In genomic region chr11:88179141-88179540, GRCh38 we compare ENCODE assay signal across 9 cellular contexts. TPM values are rescaled to one million over a fixed set of nuclear protein-coding genes. Genes with fewer than 3 reads are reported as not detected.
A peak's percentile ranks its signal among the peaks of the same experiment; 100 is the strongest.
DNase-seq lines count a peak whose midpoint lies in the region; ATAC-seq and TF ChIP-seq lines count a peak whose summit lies in the region.
"Had no signal": no experiment of that assay in that cellular context is flagged by ENCODE, and none has a peak within 500 bp of the region (broad histone marks: within the 10 kb centered on the region; RNA-seq: fewer than 3 reads in every experiment).

No MANE protein-coding gene starts in this region.

- DNase-seq in H4 (ENCODE audit: low spot score): peak; percentile 15
- DNase-seq in LoVo (ENCODE audit: low spot score): peak; percentile 7
- DNase-seq in immature natural killer cell: peak; percentile 22 to 31 (median 27)
- DNase-seq in HuH-7.5 (ENCODE audit: low spot score): no peak
- no peak for DNase-seq in CD4-positive, alpha-beta T cell
- no peak for DNase-seq in foreskin melanocyte
- DNase-seq in SK-N-DZ (ENCODE audit: low spot score): no peak

- TF ChIP-seq CTCF in CD4-positive, alpha-beta T cell (IDR thresholded peaks at IDR 0.05): no peak

- intact Hi-C loops in CD4-positive, alpha-beta T cell (cut with DNase I, micrococcal nuclease): no loop called here

- peak overlapping the region; percentile 3 to 62 (median 36) for H3K4me3 Mint-ChIP-seq in immature natural killer cell
- H3K4me3 Mint-ChIP-seq in CD4-positive, alpha-beta T cell: no peak overlapping the region

- H3K27me3 ChIP-seq in CD4-positive, alpha-beta T cell (ENCODE audit: control insufficient read depth, insufficient read depth, low read length): no peaks in the 10 kb centered on the region
- H3K27me3 ChIP-seq: SJSA1 had no signal

- peak; percentile 73 for ATAC-seq in GM18858 (IDR thresholded peaks at IDR 0.05; ENCODE audit: unreplicated experiment)
- no peak for ATAC-seq in CD4-positive, alpha-beta T cell (ENCODE audit: poor library complexity)

- peaks cover 0 to 3% (median 0%) of the 10 kb centered on the region in 6 donors for H3K9me3 Mint-ChIP-seq in immature natural killer cell
- no peaks in the 10 kb centered on the region for H3K9me3 Mint-ChIP-seq in CD4-positive, alpha-beta T cell

- peaks cover 0 to 4% (median 3%) of the 10 kb centered on the region in 3 donors for H3K36me3 Mint-ChIP-seq in immature natural killer cell
- H3K36me3 Mint-ChIP-seq in CD4-positive, alpha-beta T cell (ENCODE audit: low read depth): no peaks in the 10 kb centered on the region

- H3K4me1 Mint-ChIP-seq in immature natural killer cell: peaks cover 41 to 47% of the 10 kb centered on the region in 2 donors
- peaks cover 7% of the 10 kb centered on the region for H3K4me1 Mint-ChIP-seq in CD4-positive, alpha-beta T cell (ENCODE audit: low read depth)

- H3K27ac Mint-ChIP-seq in immature natural killer cell: peak overlapping the region; percentile 12 to 82 (median 50)
- H3K27ac Mint-ChIP-seq in CD4-positive, alpha-beta T cell: no peak overlapping the region

- POLR2A ChIA-PET in CD4-positive, alpha-beta T cell (lab: Charles Lee): no interaction called here

- peaks cover 0 to 3% (median 0%) of the 10 kb centered on the region in 3 donors for H3K27me3 Mint-ChIP-seq in immature natural killer cell (ENCODE audit: low read depth in 3 of 3)
- H3K27me3 Mint-ChIP-seq in CD4-positive, alpha-beta T cell: peaks cover 5% of the 10 kb centered on the region

- H3K27ac ChIP-seq in CD4-positive, alpha-beta T cell (ENCODE audit: low read depth, low read length): no peak overlapping the region
- H3K27ac ChIP-seq: SJSA1 had no signal

- no peaks in the 10 kb centered on the region for H3K9me3 ChIP-seq in CD4-positive, alpha-beta T cell (ENCODE audit: control insufficient read depth, low read length)
- H3K9me3 ChIP-seq: SJSA1 had no signal

- CTCF ChIA-PET in CD4-positive, alpha-beta T cell (lab: Charles Lee): no interaction called here

RNA-seq across cellular contexts. Expression of gene RAB38, which starts 3.9 kb away (rescaled TPM):
- total RNA-seq in H4 (2014; rRNA removed; shearing (Covaris generic)): 1.6 and 2.2 TPM in 2 replicates
- 10 to 100 TPM in 2 of 3 donors, 1 to 10 TPM in 1; 7.0 to 11.8 (median 11.5) TPM for polyA plus RNA-seq in immature natural killer cell
- under 1 TPM; 0.28 to 0.44 TPM for total RNA-seq in CD4-positive, alpha-beta T cell
- polyA plus RNA-seq in SK-N-DZ (2014; cell fraction: cytosol; rRNA removed): 3.6 and 8.4 TPM in 2 replicates
- 4.1 and 4.8 TPM in 2 replicates for polyA plus RNA-seq in SK-N-DZ (2014; cell fraction: nucleus; rRNA removed)
- total RNA-seq: SJSA1 had no signal

Comparison
In these comparisons a context has a peak if more than half of its experiments do, and no peak if none do; other contexts are left out.
1. DNase-seq: peak in H4 (single experiment), LoVo (single experiment) and immature natural killer cell (3 of 3); none in HuH-7.5 (single experiment), CD4-positive, alpha-beta T cell (0 of 10), foreskin melanocyte (single experiment) and SK-N-DZ (single experiment).